10 cellular contexts compared by ENCODE assay signal in the genomic region with DNA sequence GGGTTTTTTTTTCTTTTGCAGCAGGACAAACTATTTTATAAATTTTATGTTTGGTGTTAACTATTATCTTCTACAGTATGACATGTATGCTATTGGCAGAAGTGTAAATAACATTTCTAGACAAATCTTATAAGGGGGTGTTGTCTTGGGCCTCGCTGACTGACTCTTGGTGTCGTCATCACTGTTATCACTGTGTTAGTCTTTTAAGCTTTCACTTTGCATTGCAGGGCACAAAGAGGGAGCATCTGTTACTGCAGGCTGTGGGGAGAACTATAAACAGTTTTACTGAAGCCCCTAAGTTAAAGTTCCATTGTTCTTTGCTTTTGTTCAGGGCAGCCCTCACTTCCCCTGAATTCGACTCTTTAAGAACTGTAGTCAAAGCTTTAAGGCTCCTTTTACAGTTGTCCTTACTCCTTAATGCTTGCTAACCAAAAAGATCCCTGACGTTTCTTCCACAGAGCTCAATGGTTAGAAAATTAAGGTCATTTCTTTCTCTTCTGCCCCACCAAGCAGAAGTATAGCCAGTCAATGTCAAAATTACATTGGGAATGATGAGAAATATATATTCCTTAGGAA.
DNase-seq lines count a peak whose midpoint lies in the region; ATAC-seq, FAIRE-seq and TF ChIP-seq lines count a peak whose summit lies in the region.
"Had no signal": no experiment of that assay in that cellular context is flagged by ENCODE, and none has a peak within 500 bp of the region (broad histone marks: within the 10 kb centered on the region; RNA-seq: fewer than 3 reads in every experiment).

No MANE protein-coding gene starts in this region.

- H3K27me3 ChIP-seq in ACC112 (ENCODE audit: insufficient read depth, low read length), result no peaks in the 10 kb centered on the region
- H3K27me3 ChIP-seq in lower lobe of right lung (ENCODE audit: low read depth), result no peaks in the 10 kb centered on the region

- no peak for TF ChIP-seq POLR2A in H54 (IDR thresholded peaks at IDR 0.05; ENCODE audit: low read depth, low read length)

- FAIRE-seq in H54 (lab: Jason Lieb, UNC), result no peak

- no peaks in the 10 kb centered on the region for H3K9me3 Mint-ChIP-seq in T-helper 2 cell treated with Interferon-gamma antibody and Interleukin-4, amounts not matched to agents 5 μg/mL and 100 μg/mL, for 36 hours

- H3K79me2 ChIP-seq in ACC112 (ENCODE audit: control insufficient read depth, insufficient read depth, low read length, unreplicated experiment), result no peaks in the 10 kb centered on the region

- H3K9me3 ChIP-seq in lower lobe of right lung, result no peaks in the 10 kb centered on the region

- H3K36me3 ChIP-seq in ACC112 (ENCODE audit: insufficient read depth, low read length) (no peaks in the 10 kb centered on the region), lower lobe of right lung (no peaks in the 10 kb centered on the region)

- H3K4me1 Mint-ChIP-seq in T-helper 2 cell treated with Interferon-gamma antibody and Interleukin-4, amounts not matched to agents 5 μg/mL and 100 μg/mL, for 36 hours (ENCODE audit: low read depth), result peaks cover 7% of the 10 kb centered on the region

- peaks cover 15% of the 10 kb centered on the region for H3K27me3 Mint-ChIP-seq in T-helper 2 cell treated with Interferon-gamma antibody and Interleukin-4, amounts not matched to agents 5 μg/mL and 100 μg/mL, for 36 hours (ENCODE audit: low read depth)

- H3K4me1 ChIP-seq in ACC112 (ENCODE audit: control insufficient read depth, insufficient read depth, low read length, unreplicated experiment) (peaks cover 4% of the 10 kb centered on the region), lower lobe of right lung (peaks cover 10% of the 10 kb centered on the region)

- peak; percentile 71 for ATAC-seq in GM21717 (IDR thresholded peaks at IDR 0.05; ENCODE audit: unreplicated experiment)
- ATAC-seq in lower lobe of right lung, result no peak

- H3K36me3 Mint-ChIP-seq in T-helper 2 cell treated with Interferon-gamma antibody and Interleukin-4, amounts not matched to agents 5 μg/mL and 100 μg/mL, for 36 hours (ENCODE audit: low read depth), result no peaks in the 10 kb centered on the region

- intact Hi-C loops in lower lobe of right lung (cut with DNase I), result loop anchor here (5.0 kb wide), 2 partner anchors 179 to 194 kb away; no protein-coding TSS in a partner anchor

- DNase-seq in T-helper 2 cell treated with Interferon-gamma antibody and Interleukin-4, amounts not matched to agents 5 μg/mL and 100 μg/mL, for 36 hours (ENCODE audit: low spot score), result no peak
- DNase-seq in lower lobe of right lung (no peak), H54 (ENCODE audit: insufficient read length, low spot score) (no peak), NCI-H2196 treated with DMSO at 0.1 percent for 48 hours (lab: John Stamatoyannopoulos, UW; ENCODE audit: unreplicated experiment) (no peak), hepatic stellate cell (ENCODE audit: low spot score) (no peak), SW480 (ENCODE audit: low spot score) (no peak)
- DNase-seq: NCI-H1417 treated with DMSO at 0.1 percent for 48 hours had no signal

- peak overlapping the region; percentile 81 for H2AFZ ChIP-seq in ACC112 (ENCODE audit: low read length, unreplicated experiment)

- no peak for TF ChIP-seq CTCF in lower lobe of right lung (IDR thresholded peaks at IDR 0.05)

- H3K4me3 Mint-ChIP-seq in T-helper 2 cell treated with Interferon-gamma antibody and Interleukin-4, amounts not matched to agents 5 μg/mL and 100 μg/mL, for 36 hours, result peak overlapping the region; percentile 25

- H3K27ac Mint-ChIP-seq in T-helper 2 cell treated with Interferon-gamma antibody and Interleukin-4, amounts not matched to agents 5 μg/mL and 100 μg/mL, for 36 hours, result no peak overlapping the region

- peak overlapping the region; percentile 71 for H3K4me3 ChIP-seq in ACC112 (ENCODE audit: low read depth, low read length)
- peak overlapping the region; percentile 31 for H3K4me3 ChIP-seq in lower lobe of right lung

- peak overlapping the region; percentile 44; the same call in 1 of the 2 replicates for H3K27ac ChIP-seq in ACC112 (ENCODE audit: low read depth, low read length)
- H3K27ac ChIP-seq in lower lobe of right lung, result no peak overlapping the region
- H3K27ac ChIP-seq: epithelial cell of prostate had no signal
